Comparison of ENCODE assay signal across 16 cellular contexts in genomic region chr6:99287523-99287922, GRCh38.
DNase-seq lines count a peak whose midpoint lies in the region; ATAC-seq and TF ChIP-seq lines count a peak whose summit lies in the region.
"Had no signal": no experiment of that assay in that cellular context is flagged by ENCODE, and none has a peak within 500 bp of the region (broad histone marks: within the 10 kb centered on the region; RNA-seq: fewer than 3 reads in every experiment).

No MANE protein-coding gene starts in this region.

- H3K36me3 Mint-ChIP-seq in neural progenitor cell, result peaks cover 6% of the 10 kb centered on the region
- no peaks in the 10 kb centered on the region for H3K36me3 Mint-ChIP-seq in activated T-cell treated with anti-CD3 and anti-CD28 coated beads, Interleukin-2, amount 50 U/mL, for 4 hours (ENCODE audit: insufficient read depth)
- H3K36me3 Mint-ChIP-seq: CD8-positive, alpha-beta T cell had no signal

- dilution Hi-C loops in IMR-90 (cut with HindIII; ENCODE audit: low sequenced_read_pairs, unreplicated experiment), result no loop called here

- H4K20me1 ChIP-seq in IMR-90 (ENCODE audit: insufficient read depth, low read length), result no peaks in the 10 kb centered on the region
- no peaks in the 10 kb centered on the region for H4K20me1 ChIP-seq in neural progenitor cell (ENCODE audit: low read depth)
- H4K20me1 ChIP-seq: BLaER1 treated with 17β-estradiol and CSF1 and Interleukin-3, amounts not matched to agents 10 nM and 100 nM had no signal

- no peak overlapping the region for H3K4ac ChIP-seq in IMR-90 (ENCODE audit: low read depth, low read length)

- no peak for TF ChIP-seq EP300 in stomach (IDR thresholded peaks at IDR 0.05)

- BruUV-seq in IMR-90 (replicated peaks; lab: Mats Ljungman, UMichigan), result no TSS peak

- no peak overlapping the region for H3K14ac ChIP-seq in IMR-90 (replicated peaks; ENCODE audit: low read depth, low read length)

- POLR2A ChIA-PET in IMR-90 (lab: Charles Lee; ENCODE audit: unreplicated experiment), result no interaction called here

- ATAC-seq in IMR-90 (ENCODE audit: low read depth), result peak; percentile 27; the same call in 1 of the 2 replicates
- no peak for ATAC-seq in activated T-cell treated with anti-CD3 and anti-CD28 coated beads, Interleukin-2, amount 50 U/mL, for 4 hours
- ATAC-seq: CD8-positive, alpha-beta T cell had no signal

- H4K8ac ChIP-seq in IMR-90 (ENCODE audit: low read depth in 2 of 2, low read length in 2 of 2), result no peak overlapping the region

- H3K4me3 Mint-ChIP-seq in neural progenitor cell, result no peak overlapping the region
- no peak overlapping the region for H3K4me3 Mint-ChIP-seq in activated T-cell treated with anti-CD3 and anti-CD28 coated beads, Interleukin-2, amount 50 U/mL, for 4 hours
- H3K4me3 Mint-ChIP-seq: B cell; CD8-positive, alpha-beta T cell had no signal

- H4K91ac ChIP-seq in IMR-90 (ENCODE audit: insufficient read depth, low read depth, low read length), result no peak overlapping the region

- intact Hi-C loops in IMR-90 (cut with micrococcal nuclease) (loop anchor here (10.0 kb wide), 1 partner anchor 457 kb away; no protein-coding TSS in a partner anchor), stomach (cut with DNase I; ENCODE audit: low total_unique reads) (no loop called here)

- DNase-seq in IMR-90, result no peak
- DNase-seq in NCI-H524 treated with DMSO at 0.1 percent for 48 hours (lab: John Stamatoyannopoulos, UW), result peak; percentile 41
- peak; percentile 12 for DNase-seq in adipocyte (ENCODE audit: low read depth)
- peak; percentile 10 for DNase-seq in neural progenitor cell (ENCODE audit: low spot score)
- no peak for DNase-seq in activated T-cell treated with anti-CD3 and anti-CD28 coated beads, Interleukin-2, amount 50 U/mL, for 4 hours
- DNase-seq in NCI-H146 (lab: John Stamatoyannopoulos, UW), result no peak
- DNase-seq in stomach, result no peak
- DNase-seq: Calu3; CD8-positive, alpha-beta T cell; DMS79 treated with DMSO at 0.1 percent for 48 hours; GF-D8; GM23248; HCEC 1CT had no signal

- H3K9ac ChIP-seq in IMR-90 (ENCODE audit: low read depth, low read length) (no peak overlapping the region), adipocyte (ENCODE audit: low read length) (no peak overlapping the region), neural progenitor cell (no peak overlapping the region)
- H3K9ac ChIP-seq: BLaER1 treated with 17β-estradiol and CSF1 and Interleukin-3, amounts not matched to agents 10 nM and 100 nM; GM23248 had no signal

- in situ Hi-C loops in IMR-90 (cut with MboI; ENCODE audit: low sequenced_read_pairs), result no loop called here

- no peaks in the 10 kb centered on the region for H3K9me3 Mint-ChIP-seq in neural progenitor cell
- no peaks in the 10 kb centered on the region for H3K9me3 Mint-ChIP-seq in activated T-cell treated with anti-CD3 and anti-CD28 coated beads, Interleukin-2, amount 50 U/mL, for 4 hours
- H3K9me3 Mint-ChIP-seq: CD8-positive, alpha-beta T cell had no signal

- H2AFZ ChIP-seq in IMR-90 (replicated peaks; ENCODE audit: low read length, poor library complexity), result no peak overlapping the region
- H2AFZ ChIP-seq in neural progenitor cell (replicated peaks), result no peak overlapping the region
- H2AFZ ChIP-seq: GM23248 had no signal

- no peak overlapping the region for H2BK5ac ChIP-seq in IMR-90 (ENCODE audit: low read depth, low read length, poor library complexity, severe bottlenecking)

- H3K36me3 ChIP-seq in IMR-90 (ENCODE audit: control insufficient read depth, insufficient read depth, low read length), result no peaks in the 10 kb centered on the region
- H3K36me3 ChIP-seq in adipocyte (ENCODE audit: control insufficient read depth, insufficient read depth, low read length, severe bottlenecking), result no peaks in the 10 kb centered on the region
- no peaks in the 10 kb centered on the region for H3K36me3 ChIP-seq in neural progenitor cell
- peaks cover 0 to 10% (median 5%) of the 10 kb centered on the region in 4 donors for H3K36me3 ChIP-seq in stomach
- H3K36me3 ChIP-seq: BLaER1 treated with 17β-estradiol and CSF1 and Interleukin-3, amounts not matched to agents 10 nM and 100 nM had no signal

- no peak overlapping the region for H4K5ac ChIP-seq in IMR-90 (ENCODE audit: low read depth, low read length)

- no peak overlapping the region for H3K23ac ChIP-seq in IMR-90 (ENCODE audit: low read depth, low read length)

- no peaks in the 10 kb centered on the region for H3K4me1 ChIP-seq in IMR-90 (ENCODE audit: control insufficient read depth, insufficient read depth, low read length)
- H3K4me1 ChIP-seq in adipocyte (ENCODE audit: control insufficient read depth, insufficient read depth, low read length), result no peaks in the 10 kb centered on the region
- H3K4me1 ChIP-seq in neural progenitor cell, result peaks cover 7% of the 10 kb centered on the region
- H3K4me1 ChIP-seq in stomach, result peaks cover 0 to 13% (median 0%) of the 10 kb centered on the region in 4 donors
- H3K4me1 ChIP-seq: BLaER1 treated with 17β-estradiol and CSF1 and Interleukin-3, amounts not matched to agents 10 nM and 100 nM had no signal

- TF ChIP-seq CTCF in IMR-90 (conservative IDR thresholded peaks at IDR 0.05; ENCODE audit: low read depth, low read length) (no peak), neural progenitor cell (IDR thresholded peaks at IDR 0.05) (no peak), stomach (IDR thresholded peaks at IDR 0.05) (no peak)

- no CpG with 5 or more reads among the region's 2 CpGs for WGBS in IMR-90 (ENCODE audit: extremely low coverage in 2 of 2, insufficient read length in 1 of 2), 2 experiments
- 60 to 77% (median 72%) methylated on average over 2 of the region's 2 CpGs for WGBS in stomach, 5 donors

- H3K4me3 ChIP-seq in IMR-90 (ENCODE audit: insufficient read depth, low read depth, low read length) (no peak overlapping the region), adipocyte (ENCODE audit: low read length) (no peak overlapping the region), neural progenitor cell (no peak overlapping the region), stomach (no peak overlapping the region)
- H3K4me3 ChIP-seq: BLaER1 treated with 17β-estradiol and CSF1 and Interleukin-3, amounts not matched to agents 10 nM and 100 nM; GM23248 had no signal

- H2BK120ac ChIP-seq in IMR-90 (ENCODE audit: low read depth, low read length), result no peak overlapping the region

- H3K27ac Mint-ChIP-seq in neural progenitor cell, result no peak overlapping the region
- H3K27ac Mint-ChIP-seq: B cell; CD8-positive, alpha-beta T cell had no signal

- H3K56ac ChIP-seq in IMR-90 (ENCODE audit: extremely low read depth, insufficient read depth, low read length), result no peak overlapping the region

- H3K4me1 Mint-ChIP-seq in neural progenitor cell, result peaks cover 22% of the 10 kb centered on the region
- H3K4me1 Mint-ChIP-seq in activated T-cell treated with anti-CD3 and anti-CD28 coated beads, Interleukin-2, amount 50 U/mL, for 4 hours (ENCODE audit: low read depth), result no peaks in the 10 kb centered on the region
- H3K4me1 Mint-ChIP-seq: B cell had no signal

- no peak for TF ChIP-seq RAD21 in IMR-90 (IDR thresholded peaks at IDR 0.05; ENCODE audit: low read length)

- CTCF ChIA-PET in IMR-90 (lab: Yijun Ruan, JAX), result interaction anchor here (1.8 kb wide), 1 partner anchor 9 kb away, joined by 6 read pairs; no protein-coding TSS in a partner anchor

- H2AK5ac ChIP-seq in IMR-90 (ENCODE audit: low read depth, low read length), result no peak overlapping the region

- H3K9me3 ChIP-seq in IMR-90 (ENCODE audit: control insufficient read depth, insufficient read depth, low read length) (no peaks in the 10 kb centered on the region), adipocyte (ENCODE audit: control insufficient read depth, low read length) (no peaks in the 10 kb centered on the region), neural progenitor cell (ENCODE audit: low read depth) (no peaks in the 10 kb centered on the region), stomach (no peaks in the 10 kb centered on the region)
- H3K9me3 ChIP-seq: BLaER1 treated with 17β-estradiol and CSF1 and Interleukin-3, amounts not matched to agents 10 nM and 100 nM had no signal

- no peaks in the 10 kb centered on the region for H3K27me3 Mint-ChIP-seq in neural progenitor cell (ENCODE audit: insufficient read depth, low read depth)
- H3K27me3 Mint-ChIP-seq in activated T-cell treated with anti-CD3 and anti-CD28 coated beads, Interleukin-2, amount 50 U/mL, for 4 hours (ENCODE audit: low read depth), result peaks cover 11% of the 10 kb centered on the region

- H3K18ac ChIP-seq in IMR-90 (ENCODE audit: low read depth, low read length), result no peak overlapping the region

- no peaks in the 10 kb centered on the region for H3K27me3 ChIP-seq in IMR-90 (ENCODE audit: control insufficient read depth, insufficient read depth, low read length)
- peaks cover 4% of the 10 kb centered on the region for H3K27me3 ChIP-seq in adipocyte (replicated peaks; ENCODE audit: control insufficient read depth, insufficient read depth, low read length)
- no peaks in the 10 kb centered on the region for H3K27me3 ChIP-seq in neural progenitor cell
- H3K27me3 ChIP-seq in stomach, result no peaks in the 10 kb centered on the region
- H3K27me3 ChIP-seq: BLaER1 treated with 17β-estradiol and CSF1 and Interleukin-3, amounts not matched to agents 10 nM and 100 nM had no signal

- H2BK20ac ChIP-seq in IMR-90 (ENCODE audit: low read depth, low read length), result no peak overlapping the region

- no peaks in the 10 kb centered on the region for H3F3A ChIP-seq in neural progenitor cell (ENCODE audit: low read depth)

- H2BK15ac ChIP-seq in IMR-90 (ENCODE audit: low read depth, low read length), result no peak overlapping the region

- peaks cover 3% of the 10 kb centered on the region; the same call in 1 of the 2 replicates for H3K9me1 ChIP-seq in IMR-90 (ENCODE audit: insufficient read depth, low read length)

- TF ChIP-seq POLR2A in IMR-90 (IDR thresholded peaks at IDR 0.05; ENCODE audit: low read depth, low read length), result no peak
- TF ChIP-seq POLR2A in stomach (IDR thresholded peaks at IDR 0.05), result no peak

- no peaks in the 10 kb centered on the region for H3K79me1 ChIP-seq in IMR-90 (ENCODE audit: low read depth in 1 of 2, low read length in 2 of 2)

- H3K79me2 ChIP-seq in neural progenitor cell (ENCODE audit: low read depth), result no peaks in the 10 kb centered on the region

- H2AK9ac ChIP-seq in IMR-90 (replicated peaks; ENCODE audit: low read depth, low read length, poor library complexity), result no peak overlapping the region

- H3K4me2 ChIP-seq in IMR-90 (ENCODE audit: low read depth, low read length) (no peak overlapping the region), neural progenitor cell (peak overlapping the region; percentile 32)
- H3K4me2 ChIP-seq: BLaER1 treated with 17β-estradiol and CSF1 and Interleukin-3, amounts not matched to agents 10 nM and 100 nM had no signal

- H3K27ac ChIP-seq in IMR-90 (ENCODE audit: insufficient read depth, low read length) (no peak overlapping the region), neural progenitor cell (no peak overlapping the region), stomach (no peak overlapping the region)
- H3K27ac ChIP-seq: BLaER1 treated with 17β-estradiol and CSF1 and Interleukin-3, amounts not matched to agents 10 nM and 100 nM; GM23248; HL-60 had no signal

TF ChIP-seq in IMR-90, 13 proteins besides CTCF, POLR2A, EP300 and RAD21 (continues in another document):
- TF ChIP-seq RFX5 (IDR thresholded peaks at IDR 0.05; ENCODE audit: low read depth, low read length), result no peak
- no peak for TF ChIP-seq MXI1 (IDR thresholded peaks at IDR 0.05; ENCODE audit: borderline replicate concordance, low read depth, low read length)

Comparison
In these comparisons a context has a peak if more than half of its experiments do, and no peak if none do; other contexts are left out.
1. DNase-seq: peak in NCI-H524 treated with DMSO at 0.1 percent for 48 hours (single experiment), adipocyte (single experiment) and neural progenitor cell (single experiment); none in IMR-90 (single experiment), activated T-cell treated with anti-CD3 and anti-CD28 coated beads, Interleukin-2, amount 50 U/mL, for 4 hours (single experiment), NCI-H146 (single experiment) and stomach (single experiment).